8 cellular contexts compared by ENCODE assay signal in the genomic region with DNA sequence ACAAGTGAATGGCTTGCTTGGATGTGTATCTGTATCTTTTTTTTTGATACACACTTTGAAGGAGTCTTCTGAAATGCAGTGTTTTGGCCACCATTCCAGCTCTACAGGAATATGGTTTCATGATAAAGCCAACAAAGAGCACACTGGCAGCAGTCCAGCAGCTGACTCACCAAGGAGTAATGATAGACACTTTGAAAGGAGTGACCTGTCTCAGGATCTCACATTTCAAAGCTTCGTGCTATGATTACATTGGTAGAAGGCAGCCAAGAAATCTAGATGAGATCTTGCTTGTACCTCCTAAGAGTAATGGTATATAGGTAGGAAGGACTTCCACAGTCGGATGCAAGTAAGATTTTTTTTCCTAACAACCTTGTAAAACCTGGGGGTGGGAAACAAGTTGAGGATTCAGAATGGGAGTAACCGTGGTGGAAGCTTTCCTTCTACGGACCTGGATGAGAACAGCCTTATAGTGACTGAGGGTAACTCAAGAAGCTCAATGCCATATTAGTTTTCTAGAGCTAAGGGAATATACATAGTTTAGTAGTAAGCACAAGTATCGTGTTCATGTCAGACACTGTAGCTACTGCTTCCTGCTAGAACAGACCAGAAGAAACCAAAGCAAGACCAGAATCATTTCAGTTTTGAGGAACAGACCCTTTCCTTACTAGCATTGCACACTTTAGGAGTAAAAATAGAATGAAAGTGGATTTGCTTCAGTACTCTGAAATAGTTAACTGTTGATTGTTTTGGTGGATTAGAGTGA. TPM values are rescaled to one million over a fixed set of nuclear protein-coding genes. Genes with fewer than 3 reads are reported as not detected.
DNase-seq lines count a peak whose midpoint lies in the region; ATAC-seq and TF ChIP-seq lines count a peak whose summit lies in the region.

No MANE protein-coding gene starts in this region.

- peak overlapping the region; percentile 74 for H3K27ac Mint-ChIP-seq in HFFc6

- peak overlapping the region; percentile 8 for H3K4me2 ChIP-seq in BLaER1

- H3K36me3 ChIP-seq in BLaER1 (0 out of 2 replicates have a peak, but pooled peaks cover 4% of the 10 kb centered on the region), lung (ENCODE audit: control insufficient read depth in 2 of 2, insufficient read depth in 2 of 2, low read length in 2 of 2) (no peaks in the 10 kb centered on the region)

- H3K27ac ChIP-seq in BLaER1 (no peak overlapping the region), coronary artery (peak overlapping the region; percentile 15 to 22), lung (ENCODE audit: low read depth in 1 of 2, low read length in 1 of 2) (peak overlapping the region in 1 of 2 donors; percentile 77)

- H3K4me3 ChIP-seq in BLaER1 (no peak overlapping the region), coronary artery (peak overlapping the region; percentile 6), lung (no peak overlapping the region)

- peaks cover 100% of the 10 kb centered on the region for H4K20me1 ChIP-seq in BLaER1

- H3K27me3 Mint-ChIP-seq in HFFc6 (ENCODE audit: insufficient read depth) = no peaks in the 10 kb centered on the region

- H3K4me3 Mint-ChIP-seq in HFFc6 = peak overlapping the region; percentile 64

- no peaks in the 10 kb centered on the region for H3K36me3 Mint-ChIP-seq in HFFc6 (ENCODE audit: low read depth)

- no peak overlapping the region for H3K9ac ChIP-seq in BLaER1

- ATAC-seq in lung (ENCODE audit: insufficient read depth, low FRiP score) (peak; percentile 52), GM18909 (IDR thresholded peaks at IDR 0.05; ENCODE audit: poor library complexity, unreplicated experiment) (no peak)

- H3K4me1 ChIP-seq in BLaER1 (peaks cover 24% of the 10 kb centered on the region), lung (ENCODE audit: control insufficient read depth in 2 of 2, insufficient read depth in 2 of 2, low read length in 2 of 2) (peaks cover 7 to 22% of the 10 kb centered on the region in 2 donors)

- 44 to 50% methylated on average over 5 of the region's 5 CpGs for WGBS in lung, 2 donors

- TF ChIP-seq CTCF in HFFc6 (IDR thresholded peaks at IDR 0.05) (no peak), coronary artery (IDR thresholded peaks at IDR 0.05) (no peak), lung (IDR thresholded peaks at IDR 0.05; ENCODE audit: control extremely low read depth, extremely low read depth) (no peak)

- DNase-seq in HFFc6 (peak; percentile 89), OCI-M2 (lab: John Stamatoyannopoulos, UW; ENCODE audit: unreplicated experiment) (peak; percentile 29), coronary artery (ENCODE audit: low spot score) (no peak), lung (ENCODE audit: low spot score) (peak; percentile 79), ureter (ENCODE audit: low spot score) (peak; percentile 83), middle frontal gyrus (ENCODE audit: extremely low spot score, low spot score) (no peak)

- H3K9me3 ChIP-seq in BLaER1 = no peaks in the 10 kb centered on the region
- no peaks in the 10 kb centered on the region for H3K9me3 ChIP-seq in lung (ENCODE audit: control insufficient read depth in 2 of 2, insufficient read depth in 1 of 2, low read length in 1 of 2)

- peaks cover 49% of the 10 kb centered on the region for H3K4me1 Mint-ChIP-seq in HFFc6 (ENCODE audit: low read depth)

- no peaks in the 10 kb centered on the region for H3K9me3 Mint-ChIP-seq in HFFc6

- H3K27me3 ChIP-seq in BLaER1 (no peaks in the 10 kb centered on the region), lung (ENCODE audit: control insufficient read depth, insufficient read depth) (no peaks in the 10 kb centered on the region)

RNA-seq across cellular contexts. Expression of gene MTMR3, which starts 25.0 kb away (rescaled TPM):
- 10 to 100 TPM; 19.0 to 27.0 (median 21.7) TPM for total RNA-seq in HFFc6 (2021; fragmentation: NEBNext Ultra II Directional; extraction: Animal tissue kit (Norgen Biotek cat#: 25700))
- total RNA-seq in lung (10 to 100 TPM; 50.8 to 86.0 TPM), ureter (81.3 TPM)
- 10 to 100 TPM; 13.6 to 31.9 TPM for polyA plus RNA-seq in lung

Comparison
In these comparisons a context has a peak if more than half of its experiments do, and no peak if none do; other contexts are left out.
1. DNase-seq: peak in HFFc6 (single experiment), OCI-M2 (single experiment), lung (single experiment) and ureter (single experiment); none in coronary artery (single experiment) and middle frontal gyrus (single experiment).